ENCODE assay signal across 26 cellular contexts in genomic region chr13:77510156-77510555, GRCh38. TPM values are rescaled to one million over a fixed set of nuclear protein-coding genes. Genes with fewer than 3 reads are reported as not detected.
"Had no signal": no experiment of that assay in that cellular context is flagged by ENCODE, and none has a peak within 500 bp of the region (broad histone marks: within the 10 kb centered on the region; RNA-seq: fewer than 3 reads in every experiment).

No MANE protein-coding gene starts in this region.

- H3K9me3 Mint-ChIP-seq: activated CD4-positive, alpha-beta memory T cell treated with anti-CD3 and anti-CD28 coated beads, Interleukin-2, amount 10 ng/mL, durations not matched to agents 7 days and 5 days; activated CD4-positive, alpha-beta T cell treated with anti-CD3 and anti-CD28 coated beads, Interleukin-2, amount 10 ng/mL, durations not matched to agents 24 days and 14 days; activated naive CD4-positive, alpha-beta T cell treated with anti-CD3 and anti-CD28 coated beads, Interleukin-2, amount 10 ng/mL, durations not matched to agents 7 days and 5 days; central memory CD8-positive, alpha-beta T cell; nephron progenitor cell; stimulated activated naive B cell treated with anti-CD40 and anti-IgM and Interleukin-4, amounts not matched to agents 10 μg/mL and 1 μg/mL and 100 μg/mL, for 72 hours; T-cell; T-helper 2 cell treated with Interferon-gamma antibody and Interleukin-4, amounts not matched to agents 5 μg/mL and 100 μg/mL, for 36 hours had no signal

- DNase-seq: activated CD4-positive, alpha-beta memory T cell treated with anti-CD3 and anti-CD28 coated beads, Interleukin-2, amount 10 ng/mL, durations not matched to agents 7 days and 5 days; activated CD4-positive, alpha-beta T cell treated with anti-CD3 and anti-CD28 coated beads, Interleukin-2, amount 10 ng/mL, durations not matched to agents 24 days and 14 days; activated effector memory CD4-positive, alpha-beta T cell treated with anti-CD3 and anti-CD28 coated beads, Interleukin-2, amount 50 U/mL, for 16 hours; activated naive CD4-positive, alpha-beta T cell treated with anti-CD3 and anti-CD28 coated beads, Interleukin-2, amount 10 ng/mL, durations not matched to agents 7 days and 5 days; activated T-cell treated with anti-CD3 and anti-CD28 coated beads for 4 hours; anterior cingulate cortex; effector memory CD4-positive, alpha-beta T cell; hippocampal formation; left cardiac atrium; nephron progenitor cell; right lobe of liver; small intestine; stimulated activated naive B cell treated with anti-CD40 and anti-IgM and Interleukin-4, amounts not matched to agents 10 μg/mL and 1 μg/mL and 100 μg/mL, for 72 hours; T-cell; testis; upper lobe of left lung had no signal

- H3K4me3 ChIP-seq: breast epithelium, esophagus muscularis mucosa, right lobe of liver, testis, upper lobe of left lung had no signal

- H3K27ac Mint-ChIP-seq: activated CD4-positive, alpha-beta memory T cell treated with anti-CD3 and anti-CD28 coated beads, Interleukin-2, amount 10 ng/mL, durations not matched to agents 7 days and 5 days; activated CD4-positive, alpha-beta T cell treated with anti-CD3 and anti-CD28 coated beads, Interleukin-2, amount 10 ng/mL, durations not matched to agents 24 days and 14 days; activated naive CD4-positive, alpha-beta T cell treated with anti-CD3 and anti-CD28 coated beads, Interleukin-2, amount 10 ng/mL, durations not matched to agents 7 days and 5 days; nephron progenitor cell; stimulated activated naive B cell treated with anti-CD40 and anti-IgM and Interleukin-4, amounts not matched to agents 10 μg/mL and 1 μg/mL and 100 μg/mL, for 72 hours; T-cell; T-helper 2 cell treated with Interferon-gamma antibody and Interleukin-4, amounts not matched to agents 5 μg/mL and 100 μg/mL, for 36 hours had no signal

- ATAC-seq: activated CD4-positive, CD25-positive, alpha-beta regulatory T cell treated with anti-CD3 and anti-CD28 coated beads, Interleukin-2, amount 50 U/mL, for 24 hours; left cardiac atrium; right lobe of liver; stimulated activated naive B cell treated with anti-CD40 and anti-IgM and Interleukin-4, amounts not matched to agents 10 μg/mL and 1 μg/mL and 100 μg/mL, for 72 hours; T-cell had no signal

- H3K27ac ChIP-seq: breast epithelium, esophagus muscularis mucosa, right lobe of liver, testis, upper lobe of left lung, VCaP had no signal

- H3K27me3 Mint-ChIP-seq: activated CD4-positive, alpha-beta memory T cell treated with anti-CD3 and anti-CD28 coated beads, Interleukin-2, amount 10 ng/mL, durations not matched to agents 7 days and 5 days; activated CD4-positive, alpha-beta T cell treated with anti-CD3 and anti-CD28 coated beads, Interleukin-2, amount 10 ng/mL, durations not matched to agents 24 days and 14 days; activated naive CD4-positive, alpha-beta T cell treated with anti-CD3 and anti-CD28 coated beads, Interleukin-2, amount 10 ng/mL, durations not matched to agents 7 days and 5 days; stimulated activated naive B cell treated with anti-CD40 and anti-IgM and Interleukin-4, amounts not matched to agents 10 μg/mL and 1 μg/mL and 100 μg/mL, for 72 hours had no signal

- H3K4me1 Mint-ChIP-seq: activated naive CD4-positive, alpha-beta T cell treated with anti-CD3 and anti-CD28 coated beads, Interleukin-2, amount 10 ng/mL, durations not matched to agents 7 days and 5 days; nephron progenitor cell had no signal

- H3K27me3 ChIP-seq: breast epithelium, esophagus muscularis mucosa, right lobe of liver, testis, upper lobe of left lung had no signal

- H3K36me3 ChIP-seq: breast epithelium, esophagus muscularis mucosa, right lobe of liver, upper lobe of left lung had no signal

- H3K4me3 Mint-ChIP-seq: activated CD4-positive, alpha-beta memory T cell treated with anti-CD3 and anti-CD28 coated beads, Interleukin-2, amount 10 ng/mL, durations not matched to agents 7 days and 5 days; activated CD4-positive, alpha-beta T cell treated with anti-CD3 and anti-CD28 coated beads, Interleukin-2, amount 10 ng/mL, durations not matched to agents 24 days and 14 days; activated naive CD4-positive, alpha-beta T cell treated with anti-CD3 and anti-CD28 coated beads, Interleukin-2, amount 10 ng/mL, durations not matched to agents 7 days and 5 days; central memory CD8-positive, alpha-beta T cell; nephron progenitor cell; stimulated activated naive B cell treated with anti-CD40 and anti-IgM and Interleukin-4, amounts not matched to agents 10 μg/mL and 1 μg/mL and 100 μg/mL, for 72 hours; T-cell; T-helper 2 cell treated with Interferon-gamma antibody and Interleukin-4, amounts not matched to agents 5 μg/mL and 100 μg/mL, for 36 hours had no signal

- H3K36me3 Mint-ChIP-seq: activated naive CD4-positive, alpha-beta T cell treated with anti-CD3 and anti-CD28 coated beads, Interleukin-2, amount 10 ng/mL, durations not matched to agents 7 days and 5 days; stimulated activated naive B cell treated with anti-CD40 and anti-IgM and Interleukin-4, amounts not matched to agents 10 μg/mL and 1 μg/mL and 100 μg/mL, for 72 hours; T-cell had no signal

RNA-seq across cellular contexts. Expression of gene SCEL, which starts 25.4 kb away (rescaled TPM):
- total RNA-seq: activated CD4-positive, alpha-beta memory T cell treated with anti-CD3 and anti-CD28 coated beads, Interleukin-2, amount 10 ng/mL, durations not matched to agents 7 days and 5 days; activated CD4-positive, alpha-beta T cell treated with anti-CD3 and anti-CD28 coated beads, Interleukin-2, amount 10 ng/mL, durations not matched to agents 24 days and 14 days; dermis microvascular lymphatic vessel endothelial cell; liver; mononuclear cell; myocyte; right lobe of liver had no signal
